In the genomic region with DNA sequence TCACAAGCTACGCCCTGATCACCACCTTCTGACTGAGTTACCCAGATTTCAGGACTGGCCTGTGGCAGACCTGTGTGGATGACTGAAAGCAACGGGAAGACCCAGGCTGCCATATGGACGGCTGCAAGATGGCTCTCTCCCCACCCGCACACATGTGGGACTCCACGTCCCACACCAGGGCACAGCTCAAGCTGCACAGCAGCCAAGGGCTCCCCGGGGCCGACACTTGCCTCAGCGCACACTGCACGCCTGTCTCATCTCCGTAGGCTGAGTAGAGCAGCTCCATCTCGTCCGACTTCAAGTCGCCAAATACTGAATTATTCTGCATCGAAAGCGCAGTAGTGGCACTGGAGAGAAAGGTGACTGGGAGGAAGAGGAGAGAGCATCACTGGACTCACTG, we compare ENCODE assay signal across 1 cellular context.
TF ChIP-seq lines count a peak whose summit lies in the region.

No MANE protein-coding gene starts in this region.

TF ChIP-seq in H1, 55 proteins besides CTCF, POLR2A, EP300 and RAD21:
- TF ChIP-seq CEBPB (IDR thresholded peaks at IDR 0.05; ENCODE audit: low read depth, low read length) (no peak), CBX5 (IDR thresholded peaks at IDR 0.05; ENCODE audit: low read depth, low read length) (no peak), SP1 (IDR thresholded peaks at IDR 0.05; ENCODE audit: low read depth, low read length) (no peak), KDM1A (IDR thresholded peaks at IDR 0.05; ENCODE audit: borderline replicate concordance, low read length) (no peak), EGR1 (IDR thresholded peaks at IDR 0.05; ENCODE audit: borderline replicate concordance, low read depth, low read length) (no peak), TAF7 (optimal IDR thresholded peaks at IDR 0.05; ENCODE audit: borderline replicate concordance, low read depth, low read length) (no peak), HDAC6 (IDR thresholded peaks at IDR 0.05; ENCODE audit: low read depth, low read length) (no peak), BCL11A (IDR thresholded peaks at IDR 0.05; ENCODE audit: low read depth in 2 of 2, low read length in 2 of 2) (no peak)
TF ChIP-seq in H1: peak in this region for 0.
